ENCODE assay signal across 8 cellular contexts in the genomic region with DNA sequence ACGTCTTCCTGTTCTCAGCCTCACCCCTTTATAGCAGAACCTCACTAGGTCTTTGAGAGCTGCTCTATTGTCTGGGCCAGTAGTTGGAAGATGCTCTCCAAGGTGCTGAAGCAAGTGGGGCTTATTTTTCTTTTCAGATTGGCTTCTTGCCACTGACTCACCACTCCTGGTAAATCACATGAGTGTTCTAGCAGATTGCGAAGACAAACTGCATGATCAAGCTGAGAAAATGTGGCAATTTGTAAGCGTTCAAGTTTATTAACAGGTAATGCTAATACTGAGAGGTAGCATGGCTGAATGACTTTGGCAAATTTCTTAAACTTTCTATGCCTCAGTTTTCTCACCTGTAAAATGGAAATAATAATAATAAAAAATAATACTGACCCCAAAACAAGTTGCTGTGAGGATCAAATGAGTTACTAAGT. TPM values are rescaled to one million over a fixed set of nuclear protein-coding genes. Genes with fewer than 3 reads are reported as not detected.
DNase-seq lines count a peak whose midpoint lies in the region; ATAC-seq and TF ChIP-seq lines count a peak whose summit lies in the region.

No MANE protein-coding gene starts in this region.

- no peaks in the 10 kb centered on the region for H3K4me1 ChIP-seq in left lung

- H3K9me3 ChIP-seq in left lung: no peaks in the 10 kb centered on the region

- TF ChIP-seq CTCF in left lung (IDR thresholded peaks at IDR 0.05): no peak

- H3K4me3 ChIP-seq in left lung: no peak overlapping the region

- H3K36me3 ChIP-seq in left lung: no peaks in the 10 kb centered on the region

- in situ Hi-C loops in KBM-7 (cut with MboI; ENCODE audit: low pct_unique_long_range_greater_than_20kb, low sequenced_read_pairs): no loop called here

- intact Hi-C loops in left lung (cut with DNase I): no loop called here

- DNase-seq in Daoy (ENCODE audit: low read depth) (peak; percentile 90), KBM-7 (peak; percentile 78), amniotic stem cell (lab: John Stamatoyannopoulos, UW) (peak; percentile 75), left lung (no peak), COLO668 (lab: John Stamatoyannopoulos, UW; ENCODE audit: unreplicated experiment) (no peak), NCI-H2081 treated with DMSO at 0.1 percent for 48 hours (lab: John Stamatoyannopoulos, UW) (no peak)

- H3K27ac ChIP-seq in left lung: no peak overlapping the region

- peaks cover 0 to 65% of the 10 kb centered on the region in 2 donors for H3K27me3 ChIP-seq in left lung

- ATAC-seq in left lung: peak; percentile 79
- no peak for ATAC-seq in HG03571 (IDR thresholded peaks at IDR 0.05; ENCODE audit: unreplicated experiment)
- no peak for ATAC-seq in GM18873 (IDR thresholded peaks at IDR 0.05; ENCODE audit: low FRiP score, unreplicated experiment)

RNA-seq across cellular contexts. Expression of a gene that starts 59.2 kb away (rescaled TPM):
- total RNA-seq in Daoy (2014; rRNA removed; shearing (Covaris generic)): not detected in 2 replicates
- not detected for total RNA-seq in left lung

Comparison
In these comparisons a context has a peak if more than half of its experiments do, and no peak if none do; other contexts are left out.
1. DNase-seq: peak in Daoy (single experiment), KBM-7 (single experiment) and amniotic stem cell (single experiment); none in left lung (0 of 2), COLO668 (single experiment) and NCI-H2081 treated with DMSO at 0.1 percent for 48 hours (single experiment).